2 cellular contexts compared by ENCODE assay signal in the genomic region with DNA sequence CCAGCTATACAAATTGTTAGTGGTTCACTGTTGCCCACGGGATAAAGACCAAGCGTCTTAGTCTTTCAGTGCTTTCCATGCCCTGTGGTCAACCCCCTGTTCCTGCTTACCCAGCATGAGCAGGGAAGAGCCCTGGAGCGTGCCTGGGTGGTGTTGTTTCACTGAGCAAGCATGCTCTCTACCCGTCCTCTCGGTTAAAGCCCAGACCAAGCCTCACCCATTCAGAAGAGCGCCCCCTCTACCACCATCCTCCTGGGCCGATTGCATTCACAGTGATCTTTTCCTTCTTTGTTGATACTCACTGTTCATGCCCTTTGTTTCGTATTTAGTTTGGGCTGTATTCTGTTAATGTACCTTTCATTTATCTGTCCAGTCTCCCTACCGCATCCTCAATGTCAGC.
TF ChIP-seq lines count a peak whose summit lies in the region.

No MANE protein-coding gene starts in this region.

TF ChIP-seq in GM23338, 12 proteins besides CTCF, POLR2A, EP300 and RAD21 (continues in another document):
- TF ChIP-seq JUNB (IDR thresholded peaks at IDR 0.05; ENCODE audit: unreplicated experiment), result no peak
- TF ChIP-seq, protein P1, sequence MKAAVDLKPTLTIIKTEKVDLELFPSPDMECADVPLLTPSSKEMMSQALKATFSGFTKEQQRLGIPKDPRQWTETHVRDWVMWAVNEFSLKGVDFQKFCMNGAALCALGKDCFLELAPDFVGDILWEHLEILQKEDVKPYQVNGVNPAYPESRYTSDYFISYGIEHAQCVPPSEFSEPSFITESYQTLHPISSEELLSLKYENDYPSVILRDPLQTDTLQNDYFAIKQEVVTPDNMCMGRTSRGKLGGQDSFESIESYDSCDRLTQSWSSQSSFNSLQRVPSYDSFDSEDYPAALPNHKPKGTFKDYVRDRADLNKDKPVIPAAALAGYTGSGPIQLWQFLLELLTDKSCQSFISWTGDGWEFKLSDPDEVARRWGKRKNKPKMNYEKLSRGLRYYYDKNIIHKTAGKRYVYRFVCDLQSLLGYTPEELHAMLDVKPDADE (IDR thresholded peaks at IDR 0.05), result no peak
- TF ChIP-seq NANOG (IDR thresholded peaks at IDR 0.05; ENCODE audit: borderline replicate concordance), result no peak
- TF ChIP-seq EZH2 (IDR thresholded peaks at IDR 0.05; ENCODE audit: low read depth, unreplicated experiment), result no peak
- TF ChIP-seq EZH2phosphoT487 (IDR thresholded peaks at IDR 0.05; ENCODE audit: unreplicated experiment), result no peak
- TF ChIP-seq, protein P2, sequence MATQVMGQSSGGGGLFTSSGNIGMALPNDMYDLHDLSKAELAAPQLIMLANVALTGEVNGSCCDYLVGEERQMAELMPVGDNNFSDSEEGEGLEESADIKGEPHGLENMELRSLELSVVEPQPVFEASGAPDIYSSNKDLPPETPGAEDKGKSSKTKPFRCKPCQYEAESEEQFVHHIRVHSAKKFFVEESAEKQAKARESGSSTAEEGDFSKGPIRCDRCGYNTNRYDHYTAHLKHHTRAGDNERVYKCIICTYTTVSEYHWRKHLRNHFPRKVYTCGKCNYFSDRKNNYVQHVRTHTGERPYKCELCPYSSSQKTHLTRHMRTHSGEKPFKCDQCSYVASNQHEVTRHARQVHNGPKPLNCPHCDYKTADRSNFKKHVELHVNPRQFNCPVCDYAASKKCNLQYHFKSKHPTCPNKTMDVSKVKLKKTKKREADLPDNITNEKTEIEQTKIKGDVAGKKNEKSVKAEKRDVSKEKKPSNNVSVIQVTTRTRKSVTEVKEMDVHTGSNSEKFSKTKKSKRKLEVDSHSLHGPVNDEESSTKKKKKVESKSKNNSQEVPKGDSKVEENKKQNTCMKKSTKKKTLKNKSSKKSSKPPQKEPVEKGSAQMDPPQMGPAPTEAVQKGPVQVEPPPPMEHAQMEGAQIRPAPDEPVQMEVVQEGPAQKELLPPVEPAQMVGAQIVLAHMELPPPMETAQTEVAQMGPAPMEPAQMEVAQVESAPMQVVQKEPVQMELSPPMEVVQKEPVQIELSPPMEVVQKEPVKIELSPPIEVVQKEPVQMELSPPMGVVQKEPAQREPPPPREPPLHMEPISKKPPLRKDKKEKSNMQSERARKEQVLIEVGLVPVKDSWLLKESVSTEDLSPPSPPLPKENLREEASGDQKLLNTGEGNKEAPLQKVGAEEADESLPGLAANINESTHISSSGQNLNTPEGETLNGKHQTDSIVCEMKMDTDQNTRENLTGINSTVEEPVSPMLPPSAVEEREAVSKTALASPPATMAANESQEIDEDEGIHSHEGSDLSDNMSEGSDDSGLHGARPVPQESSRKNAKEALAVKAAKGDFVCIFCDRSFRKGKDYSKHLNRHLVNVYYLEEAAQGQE (IDR thresholded peaks at IDR 0.05; ENCODE audit: unreplicated experiment), result no peak
- TF ChIP-seq ZNF114 (CRISPR knock-in tag; IDR thresholded peaks at IDR 0.05), result no peak
- TF ChIP-seq ZNF331 (CRISPR knock-in tag; IDR thresholded peaks at IDR 0.05; ENCODE audit: low read depth), result no peak
- TF ChIP-seq STAT1 (IDR thresholded peaks at IDR 0.05; ENCODE audit: unreplicated experiment), result no peak
- TF ChIP-seq POLR2AphosphoS5 (IDR thresholded peaks at IDR 0.05; ENCODE audit: low read depth), result no peak

TF ChIP-seq in K562, 482 proteins besides CTCF, POLR2A, EP300 and RAD21:
- TF ChIP-seq GATA2 (CRISPR knock-in tag; IDR thresholded peaks at IDR 0.05) (no peak), RBFOX2 (IDR thresholded peaks at IDR 0.05; ENCODE audit: low read depth, low read length) (no peak), MAFF (IDR thresholded peaks at IDR 0.05; ENCODE audit: low read length) (no peak), TEAD1 (CRISPR knock-in tag; IDR thresholded peaks at IDR 0.05) (no peak)
- TF ChIP-seq, protein P3, sequence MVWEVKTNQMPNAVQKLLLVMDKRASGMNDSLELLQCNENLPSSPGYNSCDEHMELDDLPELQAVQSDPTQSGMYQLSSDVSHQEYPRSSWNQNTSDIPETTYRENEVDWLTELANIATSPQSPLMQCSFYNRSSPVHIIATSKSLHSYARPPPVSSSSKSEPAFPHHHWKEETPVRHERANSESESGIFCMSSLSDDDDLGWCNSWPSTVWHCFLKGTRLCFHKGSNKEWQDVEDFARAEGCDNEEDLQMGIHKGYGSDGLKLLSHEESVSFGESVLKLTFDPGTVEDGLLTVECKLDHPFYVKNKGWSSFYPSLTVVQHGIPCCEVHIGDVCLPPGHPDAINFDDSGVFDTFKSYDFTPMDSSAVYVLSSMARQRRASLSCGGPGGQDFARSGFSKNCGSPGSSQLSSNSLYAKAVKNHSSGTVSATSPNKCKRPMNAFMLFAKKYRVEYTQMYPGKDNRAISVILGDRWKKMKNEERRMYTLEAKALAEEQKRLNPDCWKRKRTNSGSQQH (CRISPR knock-in tag; IDR thresholded peaks at IDR 0.05), result no peak
